1 cellular context compared by ENCODE assay signal in the genomic region with DNA sequence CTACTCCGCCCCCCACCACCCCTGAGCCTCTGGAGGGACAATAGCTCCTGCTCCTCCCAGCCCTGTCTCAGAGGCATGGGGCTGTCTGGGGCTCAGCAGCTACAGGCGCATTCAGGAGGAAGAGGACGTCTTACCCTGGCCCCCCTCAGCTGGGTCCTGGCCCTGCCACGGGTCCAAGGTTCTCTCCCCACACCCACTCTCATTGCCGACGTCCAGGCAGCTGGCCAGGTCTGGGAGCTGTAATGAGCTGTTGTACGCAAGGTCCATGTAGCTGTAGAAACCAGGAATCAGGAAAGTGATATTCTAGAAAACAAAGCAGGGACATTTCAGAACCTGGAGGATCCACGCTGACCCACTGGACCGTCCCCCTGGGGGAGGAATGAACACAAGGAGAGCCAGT.
A peak's percentile ranks its signal among the peaks of the same experiment; 100 is the strongest.
TF ChIP-seq lines count a peak whose summit lies in the region.

No MANE protein-coding gene starts in this region.

TF ChIP-seq in HepG2, 621 proteins besides CTCF, POLR2A, EP300 and RAD21 (continued from another document):
- TF ChIP-seq, protein P1, sequence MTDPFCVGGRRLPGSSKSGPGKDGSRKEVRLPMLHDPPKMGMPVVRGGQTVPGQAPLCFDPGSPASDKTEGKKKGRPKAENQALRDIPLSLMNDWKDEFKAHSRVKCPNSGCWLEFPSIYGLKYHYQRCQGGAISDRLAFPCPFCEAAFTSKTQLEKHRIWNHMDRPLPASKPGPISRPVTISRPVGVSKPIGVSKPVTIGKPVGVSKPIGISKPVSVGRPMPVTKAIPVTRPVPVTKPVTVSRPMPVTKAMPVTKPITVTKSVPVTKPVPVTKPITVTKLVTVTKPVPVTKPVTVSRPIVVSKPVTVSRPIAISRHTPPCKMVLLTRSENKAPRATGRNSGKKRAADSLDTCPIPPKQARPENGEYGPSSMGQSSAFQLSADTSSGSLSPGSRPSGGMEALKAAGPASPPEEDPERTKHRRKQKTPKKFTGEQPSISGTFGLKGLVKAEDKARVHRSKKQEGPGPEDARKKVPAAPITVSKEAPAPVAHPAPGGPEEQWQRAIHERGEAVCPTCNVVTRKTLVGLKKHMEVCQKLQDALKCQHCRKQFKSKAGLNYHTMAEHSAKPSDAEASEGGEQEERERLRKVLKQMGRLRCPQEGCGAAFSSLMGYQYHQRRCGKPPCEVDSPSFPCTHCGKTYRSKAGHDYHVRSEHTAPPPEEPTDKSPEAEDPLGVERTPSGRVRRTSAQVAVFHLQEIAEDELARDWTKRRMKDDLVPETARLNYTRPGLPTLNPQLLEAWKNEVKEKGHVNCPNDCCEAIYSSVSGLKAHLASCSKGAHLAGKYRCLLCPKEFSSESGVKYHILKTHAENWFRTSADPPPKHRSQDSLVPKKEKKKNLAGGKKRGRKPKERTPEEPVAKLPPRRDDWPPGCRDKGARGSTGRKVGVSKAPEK (CRISPR knock-in tag; IDR thresholded peaks at IDR 0.05; ENCODE audit: borderline replicate concordance), result no peak
- peak; percentile 75 for TF ChIP-seq HDAC1 (CRISPR knock-in tag; IDR thresholded peaks at IDR 0.05)
- TF ChIP-seq ATF7 (IDR thresholded peaks at IDR 0.05), result no peak
- no peak for TF ChIP-seq ATF7 (CRISPR knock-in tag; IDR thresholded peaks at IDR 0.05)
- no peak for TF ChIP-seq GTF2F1 (IDR thresholded peaks at IDR 0.05; ENCODE audit: low read length)
